ENCODE assay signal across 1 cellular context in genomic region chr11:9182180-9182579, GRCh38.
A peak's percentile ranks its signal among the peaks of the same experiment; 100 is the strongest.
TF ChIP-seq lines count a peak whose summit lies in the region.

No MANE protein-coding gene starts in this region.

TF ChIP-seq in K562, 482 proteins besides CTCF, POLR2A, EP300 and RAD21 (continued from another document):
- TF ChIP-seq RBM25 (IDR thresholded peaks at IDR 0.05; ENCODE audit: low read depth, low read length, severe bottlenecking): peak; percentile 90
- TF ChIP-seq HDAC2 (IDR thresholded peaks at IDR 0.05): 0 out of 2 replicates have a peak, but pooled peaks have one; percentile 24
